ENCODE assay signal across 9 cellular contexts in genomic region chr22:49848690-49849160, GRCh38. TPM values are rescaled to one million over a fixed set of nuclear protein-coding genes. Genes with fewer than 3 reads are reported as not detected.
A peak's percentile ranks its signal among the peaks of the same experiment; 100 is the strongest.
DNase-seq lines count a peak whose midpoint lies in the region; ATAC-seq, FAIRE-seq and TF ChIP-seq lines count a peak whose summit lies in the region.
"Had no signal": no experiment of that assay in that cellular context is flagged by ENCODE, and none has a peak within 500 bp of the region (broad histone marks: within the 10 kb centered on the region; RNA-seq: fewer than 3 reads in every experiment).

No MANE protein-coding gene starts in this region.

- DNase-seq in BJ (ENCODE audit: low read depth), result no peak
- DNase-seq in pancreas, result peak in 1 of 6 donors; percentile 75
- DNase-seq in mesenteric fat pad (ENCODE audit: low spot score), result no peak
- DNase-seq: brain microvascular endothelial cell had no signal

- H3K9ac ChIP-seq in HUES48 (ENCODE audit: low read depth, low read length), result no peak overlapping the region

- H3K9me3 ChIP-seq in HUES48 (ENCODE audit: control insufficient read depth, insufficient read depth, low read length) (no peaks in the 10 kb centered on the region), esophagus (ENCODE audit: control insufficient read depth in 2 of 2, insufficient read depth in 1 of 2, low read depth in 1 of 2, low read length in 1 of 2) (no peaks in the 10 kb centered on the region), pancreas (no peaks in the 10 kb centered on the region)

- no peak for FAIRE-seq in pancreas (lab: Jason Lieb, UNC)

- H3K4me1 ChIP-seq in HUES48 (ENCODE audit: control insufficient read depth, insufficient read depth, low read length) (no peaks in the 10 kb centered on the region), esophagus (ENCODE audit: control insufficient read depth in 2 of 2, insufficient read depth in 2 of 2, low read length in 1 of 2) (peaks cover 2 to 17% of the 10 kb centered on the region in 2 donors), pancreas (peaks cover 0 to 8% (median 0%) of the 10 kb centered on the region in 3 donors)

- peaks cover 31% of the 10 kb centered on the region for H3K27me3 ChIP-seq in BJ (ENCODE audit: control insufficient read depth, insufficient read depth, low read length)
- H3K27me3 ChIP-seq in HUES48 (ENCODE audit: control insufficient read depth, insufficient read depth, low read length), result peaks cover 88% of the 10 kb centered on the region
- H3K27me3 ChIP-seq in esophagus (ENCODE audit: control insufficient read depth in 1 of 2, insufficient read depth in 2 of 2, low read length in 2 of 2), result peaks cover 0 to 13% of the 10 kb centered on the region in 2 donors
- H3K27me3 ChIP-seq in pancreas, result no peaks in the 10 kb centered on the region

- CTCF ChIA-PET in BJ (lab: Yijun Ruan, JAX), result no interaction called here

- intact Hi-C loops in pancreas (cut with DNase I), result no loop called here

- POLR2A ChIA-PET in BJ (lab: Charles Lee), result no interaction called here

- TF ChIP-seq CTCF in BJ (IDR thresholded peaks at IDR 0.05; ENCODE audit: insufficient read depth, low read depth, low read length) (no peak), pancreas (IDR thresholded peaks at IDR 0.05) (no peak)

- H3K36me3 ChIP-seq in BJ (ENCODE audit: control insufficient read depth, insufficient read depth, low read length) (no peaks in the 10 kb centered on the region), HUES48 (ENCODE audit: control insufficient read depth, insufficient read depth, low read length) (no peaks in the 10 kb centered on the region), esophagus (ENCODE audit: control insufficient read depth in 2 of 2, insufficient read depth in 2 of 2, low read length in 1 of 2) (no peaks in the 10 kb centered on the region), pancreas (no peaks in the 10 kb centered on the region)
- H3K36me3 ChIP-seq: brain microvascular endothelial cell had no signal

- no peak overlapping the region for H3K27ac ChIP-seq in HUES48 (ENCODE audit: low read depth, low read length)
- no peak overlapping the region for H3K27ac ChIP-seq in esophagus (ENCODE audit: low read depth in 2 of 2, low read length in 1 of 2)
- H3K27ac ChIP-seq in pancreas, result no peak overlapping the region
- H3K27ac ChIP-seq: brain microvascular endothelial cell had no signal

- H3K4me3 ChIP-seq in BJ (ENCODE audit: low read depth, low read length), result peak overlapping the region; percentile 16
- H3K4me3 ChIP-seq in HUES48 (ENCODE audit: low read depth, low read length), result peak overlapping the region; percentile 61
- peak overlapping the region; percentile 30 to 45 for H3K4me3 ChIP-seq in esophagus (ENCODE audit: low read depth in 1 of 2, low read length in 2 of 2)
- peak overlapping the region; percentile 33 to 70 (median 46) for H3K4me3 ChIP-seq in pancreas

- ATAC-seq in pancreas (no peak), GM18519 (IDR thresholded peaks at IDR 0.05; ENCODE audit: low FRiP score, unreplicated experiment) (no peak), HG03432 (IDR thresholded peaks at IDR 0.05; ENCODE audit: unreplicated experiment) (no peak), GM18868 (IDR thresholded peaks at IDR 0.05; ENCODE audit: unreplicated experiment) (no peak)

- 1% methylated on average over 43 to 51 of the region's 51 CpGs for WGBS in esophagus, 2 donors
- WGBS in pancreas, 2 donors, result 1 to 2% methylated on average over 25 to 51 of the region's 51 CpGs

RNA-seq across cellular contexts. Expression of gene ZBED4, which starts 4.9 kb away (rescaled TPM):
- polyA plus RNA-seq in BJ (2011; rRNA removed), result 3.6 and 4.5 TPM in 2 replicates
- 5.6 and 6.5 TPM in 2 replicates for polyA minus RNA-seq in BJ (2011; rRNA and poly(A)+ RNA removed)
- 1 to 10 TPM; 4.7 to 4.9 TPM for polyA plus RNA-seq in esophagus
- 1 to 10 TPM; 3.7 to 7.2 (median 5.5) TPM for total RNA-seq in pancreas
- polyA plus RNA-seq in pancreas, result 1 to 10 TPM; 2.4 to 3.2 TPM
- total RNA-seq in mesenteric fat pad, result 10.4 TPM

RNA-seq across cellular contexts. Expression of gene BRD1, which starts 21.1 kb away (rescaled TPM):
- polyA plus RNA-seq in BJ (2011; rRNA removed) (3.1 and 4.6 TPM in 2 replicates), esophagus (10 to 100 TPM; 17.7 to 23.5 TPM), pancreas (10 to 100 TPM; 19.7 to 26.3 TPM)
- 5.2 and 6.2 TPM in 2 replicates for polyA minus RNA-seq in BJ (2011; rRNA and poly(A)+ RNA removed)
- total RNA-seq in pancreas (10 to 100 TPM; 14.0 to 23.6 (median 15.8) TPM), mesenteric fat pad (25.0 TPM)
